In the genomic region with DNA sequence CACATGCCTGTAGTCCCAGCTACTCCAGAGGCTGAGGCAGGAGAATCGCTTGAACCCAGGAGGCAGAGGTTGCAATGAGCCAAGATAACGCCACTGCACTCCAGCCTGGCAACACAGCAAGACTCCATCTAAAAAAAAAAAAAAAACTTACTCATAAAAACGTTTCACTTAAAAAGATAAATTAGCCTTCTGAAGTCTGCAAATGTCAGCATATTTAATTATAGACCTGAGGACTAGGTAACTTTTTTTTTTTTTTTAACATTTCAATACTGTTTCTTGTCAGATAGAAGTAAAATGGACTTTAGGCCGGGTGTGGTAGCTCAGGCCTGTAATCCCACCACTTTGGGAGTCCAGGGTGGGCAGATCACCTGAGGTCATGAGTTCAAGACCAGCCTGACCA, we compare ENCODE assay signal across 2 cellular contexts.
TF ChIP-seq lines count a peak whose summit lies in the region.

No MANE protein-coding gene starts in this region.

TF ChIP-seq in IMR-90, 13 proteins besides CTCF, POLR2A, EP300 and RAD21:
- peak; percentile 22; the same call in 1 of the 2 replicates for TF ChIP-seq MAFK (IDR thresholded peaks at IDR 0.05; ENCODE audit: low read depth, low read length)

TF ChIP-seq in K562, 482 proteins besides CTCF, POLR2A, EP300 and RAD21:
- TF ChIP-seq ZNF316 (IDR thresholded peaks at IDR 0.05) (peak; percentile 42; the same call in 1 of the 2 replicates), C11orf30 (IDR thresholded peaks at IDR 0.05; ENCODE audit: low read depth) (0 out of 2 replicates have a peak, but pooled peaks have one; percentile 10)
